Comparison of ENCODE assay signal across 21 cellular contexts in the genomic region with DNA sequence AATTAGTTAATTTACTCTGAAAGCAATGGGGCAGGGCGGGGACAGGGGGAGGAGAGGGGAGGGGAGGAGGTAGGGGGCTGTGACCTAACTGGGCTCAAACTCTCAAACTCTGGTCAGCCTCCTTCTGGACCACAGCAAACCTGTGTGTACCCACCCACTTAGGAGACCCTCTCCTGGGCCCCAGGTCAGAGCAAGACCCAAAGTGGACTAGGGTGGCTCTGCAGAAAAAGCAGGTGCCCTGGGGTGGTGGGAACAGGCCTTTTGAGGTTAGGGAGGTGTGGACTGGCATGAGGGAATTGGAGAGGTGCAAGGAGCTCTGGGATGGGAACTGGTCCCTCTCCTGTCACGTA. TPM values are rescaled to one million over a fixed set of nuclear protein-coding genes. Genes with fewer than 3 reads are reported as not detected.
DNase-seq lines count a peak whose midpoint lies in the region; ATAC-seq, FAIRE-seq and TF ChIP-seq lines count a peak whose summit lies in the region.
"Had no signal": no experiment of that assay in that cellular context is flagged by ENCODE, and none has a peak within 500 bp of the region (broad histone marks: within the 10 kb centered on the region; RNA-seq: fewer than 3 reads in every experiment).

No MANE protein-coding gene starts in this region.

- H3K9me3 Mint-ChIP-seq in H9 (no peaks in the 10 kb centered on the region; a peak in 1 of 5 replicates), astrocyte (ENCODE audit: unreplicated experiment) (no peaks in the 10 kb centered on the region)
- H3K9me3 Mint-ChIP-seq in CD8-positive, alpha-beta T cell = no peaks in the 10 kb centered on the region
- H3K9me3 Mint-ChIP-seq: activated CD4-positive, alpha-beta memory T cell treated with anti-CD3 and anti-CD28 coated beads for 36 hours; activated T-cell treated with anti-CD3 and anti-CD28 coated beads, Interleukin-2, amount 50 U/mL, for 24 hours; HFFc6; naive thymus-derived CD8-positive, alpha-beta T cell had no signal

- no peak overlapping the region for H2AK5ac ChIP-seq in H9 (ENCODE audit: insufficient read length, low read length)
- H2AK5ac ChIP-seq in mesenchymal stem cell (ENCODE audit: low read length, severe bottlenecking) = peak overlapping the region; percentile 20

- H4K91ac ChIP-seq in H9 (ENCODE audit: insufficient read length, low read depth, low read length) (no peak overlapping the region), mesenchymal stem cell (ENCODE audit: low read length) (no peak overlapping the region)

- DNase-seq in A673 (ENCODE audit: low spot score) (no peak), H9 (no peak), astrocyte (ENCODE audit: low read depth) (no peak), mesenchymal stem cell (no peak), KBM-7 (no peak)
- DNase-seq in CD8-positive, alpha-beta T cell = no peak
- DNase-seq: activated CD4-positive, alpha-beta memory T cell treated with anti-CD3 and anti-CD28 coated beads for 36 hours; activated T-cell treated with anti-CD3 and anti-CD28 coated beads, Interleukin-2, amount 50 U/mL, for 24 hours; foreskin keratinocyte; HFFc6; KG1; naive thymus-derived CD8-positive, alpha-beta T cell; NCI-H1105; NCI-H2171; NCI-H748 treated with DMSO at 0.1 percent for 48 hours had no signal

- H3K9ac ChIP-seq in H9 (ENCODE audit: extremely low read depth, insufficient read length, low read length) = no peak overlapping the region
- no peak overlapping the region for H3K9ac ChIP-seq in astrocyte (ENCODE audit: low read length)
- H3K9ac ChIP-seq in mesenchymal stem cell (ENCODE audit: low read length) = peak overlapping the region; percentile 42

- peak overlapping the region; percentile 49 for H3K27ac ChIP-seq in A673 (ENCODE audit: low read depth, low read length, poor library complexity, severe bottlenecking)
- H3K27ac ChIP-seq in H9 (ENCODE audit: insufficient read length, low read depth, low read length) = no peak overlapping the region
- no peak overlapping the region for H3K27ac ChIP-seq in astrocyte (ENCODE audit: low read depth, low read length)
- H3K27ac ChIP-seq in mesenchymal stem cell (ENCODE audit: low read length, poor library complexity, severe bottlenecking) = no peak overlapping the region
- H3K27ac ChIP-seq in CD8-positive, alpha-beta T cell (ENCODE audit: low read depth, low read length) = no peak overlapping the region
- H3K27ac ChIP-seq: foreskin keratinocyte, Peyer's patch had no signal

- H4K20me1 ChIP-seq in H9 (ENCODE audit: control insufficient read depth, insufficient read depth, insufficient read length) (no peaks in the 10 kb centered on the region), astrocyte (ENCODE audit: insufficient read depth, low read length) (no peaks in the 10 kb centered on the region)

- no peak overlapping the region for H2BK120ac ChIP-seq in H9 (ENCODE audit: low read depth, low read length, poor library complexity, severe bottlenecking)
- H2BK120ac ChIP-seq in mesenchymal stem cell (ENCODE audit: low read depth, low read length) = peak overlapping the region; percentile 35

- BruUV-seq in A673 (replicated peaks; lab: Mats Ljungman, UMichigan) = no TSS peak

- H3K79me2 ChIP-seq in H9 (ENCODE audit: insufficient read depth, low read length) = no peaks in the 10 kb centered on the region
- H3K79me2 ChIP-seq in astrocyte (ENCODE audit: insufficient read depth, low read length) = no peaks in the 10 kb centered on the region

- no peak overlapping the region for H3K4me2 ChIP-seq in H9 (ENCODE audit: insufficient read depth, insufficient read length, low read length)
- peak overlapping the region; percentile 57 for H3K4me2 ChIP-seq in astrocyte (ENCODE audit: low read length)
- H3K4me2 ChIP-seq in mesenchymal stem cell (ENCODE audit: low read length, poor library complexity, severe bottlenecking) = no peak overlapping the region

- H3K79me1 ChIP-seq in H9 (ENCODE audit: insufficient read depth, low read depth, low read length, poor library complexity, severe bottlenecking) (no peaks in the 10 kb centered on the region), mesenchymal stem cell (replicated peaks; ENCODE audit: low read length, poor library complexity, severe bottlenecking) (no peaks in the 10 kb centered on the region)

- H3K4me3 ChIP-seq in A673 (ENCODE audit: low read depth, low read length, poor library complexity, severe bottlenecking) (no peak overlapping the region), astrocyte (ENCODE audit: insufficient read depth, low read depth, low read length) (no peak overlapping the region), mesenchymal stem cell (ENCODE audit: insufficient read depth in 1 of 2, low read depth in 1 of 2, low read length in 2 of 2) (no peak overlapping the region)
- no peak overlapping the region for H3K4me3 ChIP-seq in CD8-positive, alpha-beta T cell (ENCODE audit: low read depth, low read length)
- H3K4me3 ChIP-seq: lung had no signal

- CTCF ChIA-PET in A673 (lab: Charles Lee) = interaction anchor here (3.6 kb wide), 1 partner anchor 306 kb away, joined by 49 read pairs; a partner anchor contains a TSS
- CTCF ChIA-PET in CD8-positive, alpha-beta T cell (lab: Charles Lee) = interaction anchor here (1.0 to 8.9 kb wide), 10 partner anchors 8 to 410 kb away, joined by 3 to 153 read pairs (median 21); a partner anchor contains a TSS

- H3K9me3 ChIP-seq in A673 (ENCODE audit: low read depth, low read length, poor library complexity, severe bottlenecking) = no peaks in the 10 kb centered on the region
- H3K9me3 ChIP-seq in H9 (ENCODE audit: control insufficient read depth, low read depth, low read length) = no peaks in the 10 kb centered on the region
- no peaks in the 10 kb centered on the region for H3K9me3 ChIP-seq in astrocyte (ENCODE audit: insufficient read depth, low read depth, low read length)
- H3K9me3 ChIP-seq in mesenchymal stem cell (ENCODE audit: control insufficient read depth, low read length) = no peaks in the 10 kb centered on the region
- H3K9me3 ChIP-seq in CD8-positive, alpha-beta T cell (ENCODE audit: low read length) = no peaks in the 10 kb centered on the region
- H3K9me3 ChIP-seq: Peyer's patch, stomach had no signal

- peak overlapping the region; percentile 32 to 40; a peak in 3 of 5 replicates for H3K4me3 Mint-ChIP-seq in H9
- H3K4me3 Mint-ChIP-seq in astrocyte (ENCODE audit: unreplicated experiment) = no peak overlapping the region
- H3K4me3 Mint-ChIP-seq in CD8-positive, alpha-beta T cell = no peak overlapping the region
- H3K4me3 Mint-ChIP-seq: activated CD4-positive, alpha-beta memory T cell treated with anti-CD3 and anti-CD28 coated beads for 36 hours; activated naive CD8-positive, alpha-beta T cell; activated T-cell treated with anti-CD3 and anti-CD28 coated beads, Interleukin-2, amount 50 U/mL, for 24 hours; HFFc6; naive thymus-derived CD8-positive, alpha-beta T cell had no signal

- H2BK20ac ChIP-seq in H9 (ENCODE audit: low read depth, low read length, poor library complexity, severe bottlenecking) = no peak overlapping the region

- H3K27me3 Mint-ChIP-seq in H9 (ENCODE audit: low read depth) = peaks cover 5% of the 10 kb centered on the region
- no peaks in the 10 kb centered on the region for H3K27me3 Mint-ChIP-seq in astrocyte (ENCODE audit: low read depth, unreplicated experiment)
- H3K27me3 Mint-ChIP-seq in CD8-positive, alpha-beta T cell (ENCODE audit: low read depth) = peaks cover 25% of the 10 kb centered on the region

- H3K18ac ChIP-seq in H9 (ENCODE audit: insufficient read length, low read depth, low read length) (no peak overlapping the region), mesenchymal stem cell (ENCODE audit: low read depth in 1 of 2, low read length in 2 of 2) (peak overlapping the region; percentile 14 to 42)

- H2BK15ac ChIP-seq in H9 (ENCODE audit: low read depth, low read length) = no peak overlapping the region
- peak overlapping the region; percentile 84 for H2BK15ac ChIP-seq in mesenchymal stem cell (ENCODE audit: low read depth, poor library complexity, severe bottlenecking)

- in situ Hi-C loops in KBM-7 (cut with MboI; ENCODE audit: low pct_unique_long_range_greater_than_20kb, low sequenced_read_pairs) = no loop called here

- H4K8ac ChIP-seq in H9 (replicated peaks; ENCODE audit: insufficient read length, low read depth, low read length) = no peak overlapping the region
- no peak overlapping the region for H4K8ac ChIP-seq in mesenchymal stem cell (ENCODE audit: low read length)

- no peak for FAIRE-seq in astrocyte (lab: Jason Lieb, UNC)

- H3K4me1 Mint-ChIP-seq in H9 (peaks cover 28 to 39% of the 10 kb centered on the region in 2 experiments), astrocyte (ENCODE audit: low read depth, unreplicated experiment) (peaks cover 26% of the 10 kb centered on the region)
- H3K4me1 Mint-ChIP-seq in CD8-positive, alpha-beta T cell (ENCODE audit: low read depth) = peaks cover 19% of the 10 kb centered on the region

- peaks cover 44% of the 10 kb centered on the region for H3K4me1 ChIP-seq in A673 (ENCODE audit: insufficient read depth, low read length, poor library complexity, severe bottlenecking)
- peaks cover 5% of the 10 kb centered on the region; the same call in 1 of the 2 replicates for H3K4me1 ChIP-seq in H9 (ENCODE audit: insufficient read depth, low read length)
- H3K4me1 ChIP-seq in astrocyte (ENCODE audit: insufficient read depth, low read length) = peaks cover 39% of the 10 kb centered on the region
- H3K4me1 ChIP-seq in mesenchymal stem cell (ENCODE audit: control insufficient read depth, insufficient read depth, low read depth, low read length) = peaks cover 34% of the 10 kb centered on the region
- H3K4me1 ChIP-seq in CD8-positive, alpha-beta T cell (ENCODE audit: insufficient read depth, low read length) = peaks cover 19% of the 10 kb centered on the region

- ATAC-seq in CD8-positive, alpha-beta T cell = no peak
- ATAC-seq in GM21526 (IDR thresholded peaks at IDR 0.05; ENCODE audit: low FRiP score, unreplicated experiment) (no peak), GM19023 (IDR thresholded peaks at IDR 0.05; ENCODE audit: unreplicated experiment) (no peak)
- ATAC-seq: foreskin keratinocyte; naive thymus-derived CD8-positive, alpha-beta T cell had no signal

- no peak overlapping the region for H4K5ac ChIP-seq in H9 (ENCODE audit: insufficient read length, low read depth, low read length)

- H2BK12ac ChIP-seq in H9 (ENCODE audit: insufficient read length, low read depth, low read length) (no peak overlapping the region), mesenchymal stem cell (ENCODE audit: low read length in 2 of 2) (peak overlapping the region in 1 of 2 experiments; percentile 29)

- no peak overlapping the region for H3K4ac ChIP-seq in H9 (ENCODE audit: low read depth, low read length)
- H3K4ac ChIP-seq in mesenchymal stem cell (ENCODE audit: low read depth in 1 of 2, low read length in 2 of 2) = peak overlapping the region; percentile 27 to 46

- no peak overlapping the region for H3K14ac ChIP-seq in H9 (ENCODE audit: insufficient read depth, low read length)
- H3K14ac ChIP-seq in mesenchymal stem cell (ENCODE audit: low read length in 2 of 2) = no peak overlapping the region

- H2BK5ac ChIP-seq in H9 (ENCODE audit: insufficient read length, low read length) = no peak overlapping the region
- no peak overlapping the region for H2BK5ac ChIP-seq in mesenchymal stem cell (ENCODE audit: low read depth, low read length, poor library complexity, severe bottlenecking)

- H3K36me3 Mint-ChIP-seq in H9 (ENCODE audit: insufficient read depth in 1 of 3, low read depth in 3 of 3) (no peaks in the 10 kb centered on the region), astrocyte (ENCODE audit: low read depth, unreplicated experiment) (no peaks in the 10 kb centered on the region)
- no peaks in the 10 kb centered on the region for H3K36me3 Mint-ChIP-seq in CD8-positive, alpha-beta T cell
- H3K36me3 Mint-ChIP-seq: activated CD4-positive, alpha-beta memory T cell treated with anti-CD3 and anti-CD28 coated beads for 36 hours; activated naive CD8-positive, alpha-beta T cell; naive thymus-derived CD8-positive, alpha-beta T cell had no signal

- no CpG with 5 or more reads among the region's 2 CpGs for WGBS in H9 (ENCODE audit: extremely low coverage, insufficient read length, low lambda C conversion rate)
- WGBS in mesenchymal stem cell = 81% methylated on average over 2 of the region's 2 CpGs

- no peak overlapping the region for H2AFZ ChIP-seq in H9 (ENCODE audit: low read length)
- H2AFZ ChIP-seq in astrocyte (ENCODE audit: low read depth, low read length) = no peak overlapping the region
- H2AFZ ChIP-seq in mesenchymal stem cell (ENCODE audit: low read depth, low read length) = no peak overlapping the region

- TF ChIP-seq CTCF in A673 (conservative IDR thresholded peaks at IDR 0.05; ENCODE audit: low read depth, low read length) (no peak), H9 (conservative IDR thresholded peaks at IDR 0.05) (no peak), astrocyte (IDR thresholded peaks at IDR 0.05; ENCODE audit: insufficient read depth, low read depth, low read length) (no peak)
- TF ChIP-seq CTCF in CD8-positive, alpha-beta T cell (IDR thresholded peaks at IDR 0.05) = no peak

- H3K27ac Mint-ChIP-seq in H9 (no peak overlapping the region), astrocyte (ENCODE audit: unreplicated experiment) (no peak overlapping the region)
- H3K27ac Mint-ChIP-seq in CD8-positive, alpha-beta T cell = no peak overlapping the region
- H3K27ac Mint-ChIP-seq: activated CD4-positive, alpha-beta memory T cell treated with anti-CD3 and anti-CD28 coated beads for 36 hours; activated naive CD8-positive, alpha-beta T cell; activated T-cell treated with anti-CD3 and anti-CD28 coated beads, Interleukin-2, amount 50 U/mL, for 24 hours; HFFc6; naive thymus-derived CD8-positive, alpha-beta T cell had no signal

- H3T11ph ChIP-seq in H9 (ENCODE audit: low read length) = no peak overlapping the region

- no peak overlapping the region for H3K56ac ChIP-seq in H9 (ENCODE audit: insufficient read length, low read depth, low read length)

- H3K27me3 ChIP-seq in A673 (replicated peaks; ENCODE audit: insufficient read depth, low read depth, low read length, poor library complexity) (no peaks in the 10 kb centered on the region), H9 (ENCODE audit: insufficient read depth, low read length) (no peaks in the 10 kb centered on the region), astrocyte (ENCODE audit: insufficient read depth, low read length) (peaks cover 2% of the 10 kb centered on the region), mesenchymal stem cell (ENCODE audit: control insufficient read depth in 1 of 2, insufficient read depth in 1 of 2, low read length in 2 of 2) (no peaks in the 10 kb centered on the region)
- H3K27me3 ChIP-seq in CD8-positive, alpha-beta T cell (ENCODE audit: insufficient read depth, low read length) = no peaks in the 10 kb centered on the region
- H3K27me3 ChIP-seq: Peyer's patch had no signal

- POLR2A ChIA-PET in A673 (lab: Charles Lee; ENCODE audit: low non-redundant PET) = no interaction called here
- POLR2A ChIA-PET in CD8-positive, alpha-beta T cell (lab: Charles Lee) = interaction anchor here (0.6 to 1.5 kb wide), 2 partner anchors 11 to 351 kb away, joined by 3 read pairs; no protein-coding TSS in a partner anchor

- peaks cover 9% of the 10 kb centered on the region for H3K23me2 ChIP-seq in H9 (ENCODE audit: insufficient read length, low read depth, low read length, poor library complexity, severe bottlenecking)

- intact Hi-C loops in A673 (cut with micrococcal nuclease; ENCODE audit: unreplicated experiment) = no loop called here
- intact Hi-C loops in CD8-positive, alpha-beta T cell (cut with DNase I, micrococcal nuclease) = no loop called here

- H3K23ac ChIP-seq in H9 (ENCODE audit: insufficient read length, low read depth, low read length) = no peak overlapping the region
- no peak overlapping the region for H3K23ac ChIP-seq in mesenchymal stem cell (ENCODE audit: low read length in 2 of 2)

- no peaks in the 10 kb centered on the region for H3K36me3 ChIP-seq in A673 (ENCODE audit: insufficient read depth, low read length, poor library complexity, severe bottlenecking)
- H3K36me3 ChIP-seq in astrocyte (ENCODE audit: insufficient read depth, low read length) = no peaks in the 10 kb centered on the region
- no peaks in the 10 kb centered on the region for H3K36me3 ChIP-seq in mesenchymal stem cell (ENCODE audit: control insufficient read depth in 1 of 2, insufficient read depth in 2 of 2, low read depth in 1 of 2, low read length in 2 of 2)
- H3K36me3 ChIP-seq in CD8-positive, alpha-beta T cell (ENCODE audit: insufficient read depth, low read length) = no peaks in the 10 kb centered on the region
- H3K36me3 ChIP-seq: Peyer's patch, stomach had no signal

RNA-seq across cellular contexts. Expression of a gene that starts 51.3 kb away (rescaled TPM):
- total RNA-seq in A673 (2021) = 78.8 and 80.4 TPM in 2 replicates
- 80.1 and 80.3 TPM in 2 replicates for total RNA-seq in H9 (2021)
- 53.4 and 56.1 TPM in 2 replicates for total RNA-seq in astrocyte
- polyA plus RNA-seq in mesenchymal stem cell (2013, experiment 1 of 2) = 59.8 TPM
- polyA plus RNA-seq in mesenchymal stem cell (2013, experiment 2 of 2) = 63.5 TPM
- 10 to 100 TPM; 10.3 to 10.5 TPM for total RNA-seq in CD8-positive, alpha-beta T cell

RNA-seq across cellular contexts. Expression of a gene that starts 51.4 kb away (rescaled TPM):
- total RNA-seq in A673 (2021) = 32.0 and 34.2 TPM in 2 replicates
- total RNA-seq in H9 (2021) = 56.3 and 56.8 TPM in 2 replicates
- 86.6 and 95.6 TPM in 2 replicates for total RNA-seq in astrocyte
- 28.7 TPM for polyA plus RNA-seq in mesenchymal stem cell (2013, experiment 1 of 2)
- polyA plus RNA-seq in mesenchymal stem cell (2013, experiment 2 of 2) = 27.8 TPM
- 10 to 100 TPM; 14.1 to 19.0 TPM for total RNA-seq in CD8-positive, alpha-beta T cell

Comparison
In these comparisons a context has a peak if more than half of its experiments do, and no peak if none do; other contexts are left out.
1. H3K4me3 Mint-ChIP-seq: peak in H9 (2 of 2); none in astrocyte (single experiment) and CD8-positive, alpha-beta T cell (single experiment).